1 cellular context compared by ENCODE assay signal in the genomic region with DNA sequence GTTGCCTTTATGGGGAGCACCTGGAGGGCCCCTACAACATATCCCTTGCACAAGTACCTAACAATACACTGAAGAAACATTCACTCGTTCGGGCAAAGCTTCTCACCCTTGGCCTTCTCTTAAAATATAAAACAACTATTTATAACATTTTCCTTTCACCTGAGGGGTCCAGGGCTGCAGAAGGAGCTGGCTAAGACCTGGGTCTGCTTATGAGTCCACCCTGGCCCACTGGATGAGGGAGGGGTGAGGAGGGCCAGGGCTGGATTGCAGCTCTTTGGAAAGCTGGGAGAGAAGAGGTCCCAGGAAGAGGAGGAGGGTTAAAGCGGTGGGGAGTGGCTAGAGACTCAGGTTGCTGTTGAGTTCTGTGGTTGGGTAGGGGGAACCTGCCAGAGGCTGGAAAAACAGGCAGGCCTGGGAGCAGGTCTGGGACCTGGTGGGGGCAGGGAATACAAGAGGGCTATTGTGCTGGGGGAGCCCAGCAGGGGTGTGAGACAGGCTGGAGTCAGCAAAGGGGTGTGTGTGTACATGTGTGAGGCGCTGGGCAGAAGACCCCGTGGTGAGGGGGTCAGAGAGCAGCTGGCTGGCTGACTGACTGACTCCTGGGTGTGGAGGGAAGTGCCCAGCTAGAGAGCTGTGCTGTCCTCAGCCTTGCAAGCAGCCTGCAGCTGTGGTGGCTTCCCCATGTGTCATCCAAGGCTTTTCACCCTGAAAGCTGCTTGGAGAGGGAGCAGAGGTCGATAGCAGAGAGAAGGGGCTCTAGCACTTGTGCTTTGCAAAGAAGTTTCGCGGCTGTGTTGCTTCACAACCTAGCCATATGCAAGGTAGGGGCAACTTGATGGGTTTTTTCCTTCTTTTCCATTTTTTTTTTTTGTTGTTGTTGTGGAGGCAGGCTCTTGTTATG.
TF ChIP-seq lines count a peak whose summit lies in the region.

No MANE protein-coding gene starts in this region.

TF ChIP-seq in HCT116, 20 proteins besides CTCF, POLR2A, EP300 and RAD21:
- TF ChIP-seq POLR2AphosphoS5 (IDR thresholded peaks at IDR 0.05; ENCODE audit: low read depth, low read length) (no peak), SP1 (IDR thresholded peaks at IDR 0.05; ENCODE audit: low read depth) (no peak), MAX (IDR thresholded peaks at IDR 0.05) (no peak), SRF (IDR thresholded peaks at IDR 0.05; ENCODE audit: low read depth) (no peak)
- TF ChIP-seq, protein P1, sequence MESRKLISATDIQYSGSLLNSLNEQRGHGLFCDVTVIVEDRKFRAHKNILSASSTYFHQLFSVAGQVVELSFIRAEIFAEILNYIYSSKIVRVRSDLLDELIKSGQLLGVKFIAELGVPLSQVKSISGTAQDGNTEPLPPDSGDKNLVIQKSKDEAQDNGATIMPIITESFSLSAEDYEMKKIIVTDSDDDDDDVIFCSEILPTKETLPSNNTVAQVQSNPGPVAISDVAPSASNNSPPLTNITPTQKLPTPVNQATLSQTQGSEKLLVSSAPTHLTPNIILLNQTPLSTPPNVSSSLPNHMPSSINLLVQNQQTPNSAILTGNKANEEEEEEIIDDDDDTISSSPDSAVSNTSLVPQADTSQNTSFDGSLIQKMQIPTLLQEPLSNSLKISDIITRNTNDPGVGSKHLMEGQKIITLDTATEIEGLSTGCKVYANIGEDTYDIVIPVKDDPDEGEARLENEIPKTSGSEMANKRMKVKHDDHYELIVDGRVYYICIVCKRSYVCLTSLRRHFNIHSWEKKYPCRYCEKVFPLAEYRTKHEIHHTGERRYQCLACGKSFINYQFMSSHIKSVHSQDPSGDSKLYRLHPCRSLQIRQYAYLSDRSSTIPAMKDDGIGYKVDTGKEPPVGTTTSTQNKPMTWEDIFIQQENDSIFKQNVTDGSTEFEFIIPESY (IDR thresholded peaks at IDR 0.05; ENCODE audit: extremely low read depth, insufficient replicate concordance, low read length) = no peak
